Comparison of ENCODE assay signal across 20 cellular contexts in genomic region chr10:89238956-89239713, GRCh38. TPM values are rescaled to one million over a fixed set of nuclear protein-coding genes. Genes with fewer than 3 reads are reported as not detected.
DNase-seq lines count a peak whose midpoint lies in the region; ATAC-seq, FAIRE-seq and TF ChIP-seq lines count a peak whose summit lies in the region.
"Had no signal": no experiment of that assay in that cellular context is flagged by ENCODE, and none has a peak within 500 bp of the region (broad histone marks: within the 10 kb centered on the region; RNA-seq: fewer than 3 reads in every experiment).

No MANE protein-coding gene starts in this region.

- intact Hi-C loops in Right ventricle myocardium inferior (cut with DNase I): no loop called here
- intact Hi-C loops in cardiac septum (cut with DNase I): no loop called here
- intact Hi-C loops in K562 (cut with micrococcal nuclease): no loop called here
- intact Hi-C loops in left ventricle myocardium superior (cut with micrococcal nuclease): no loop called here
- intact Hi-C loops in transverse colon (cut with DNase I; ENCODE audit: low total_unique reads): no loop called here

- H3K9ac ChIP-seq in K562 (ENCODE audit: insufficient read depth in 1 of 2, low read depth in 2 of 2, low read length in 2 of 2) (no peak overlapping the region), subcutaneous abdominal adipose tissue (ENCODE audit: low read length in 5 of 5) (no peak overlapping the region)
- H3K9ac ChIP-seq: GM23248, KMS-11 had no signal

- H3K27me3 ChIP-seq in K562 (ENCODE audit: control insufficient read depth in 2 of 2, insufficient read depth in 2 of 2, low read length in 2 of 2) (no peaks in the 10 kb centered on the region), subcutaneous abdominal adipose tissue (ENCODE audit: control insufficient read depth in 5 of 5, insufficient read depth in 4 of 5, low read length in 5 of 5) (no peaks in the 10 kb centered on the region), transverse colon (no peaks in the 10 kb centered on the region), SJCRH30 (no peaks in the 10 kb centered on the region)
- H3K27me3 ChIP-seq: Peyer's patch had no signal

- no peaks in the 10 kb centered on the region for H3K79me2 ChIP-seq in K562 (ENCODE audit: control insufficient read depth, insufficient read depth, low read length)

- TF ChIP-seq CTCF in K562 (IDR thresholded peaks at IDR 0.05 in 2 of 3, conservative IDR thresholded peaks at IDR 0.05 in 1 of 3; ENCODE audit: insufficient read depth in 2 of 3, low read depth in 1 of 3, low read length in 3 of 3) (no peak), transverse colon (IDR thresholded peaks at IDR 0.05) (no peak)

- TF ChIP-seq POLR2A in K562 (conservative IDR thresholded peaks at IDR 0.05): no peak
- TF ChIP-seq POLR2A in transverse colon (IDR thresholded peaks at IDR 0.05): no peak

- BruUV-seq in K562 (replicated peaks; lab: Mats Ljungman, UMichigan): no TSS peak

- H3K27ac ChIP-seq in K562 (ENCODE audit: extremely low read depth, low read depth, low read length) (no peak overlapping the region), subcutaneous abdominal adipose tissue (ENCODE audit: low read depth, low read length) (peak overlapping the region; percentile 18), transverse colon (no peak overlapping the region), SJCRH30 (no peak overlapping the region)
- H3K27ac ChIP-seq: GM23248, KMS-11, Peyer's patch had no signal

- no peak for TF ChIP-seq RAD21 in K562 (CRISPR knock-in tag; conservative IDR thresholded peaks at IDR 0.05 in 1 of 2, IDR thresholded peaks at IDR 0.05 in 1 of 2)

- H3K4me3 ChIP-seq in K562: no peak overlapping the region
- H3K4me3 ChIP-seq in subcutaneous abdominal adipose tissue (ENCODE audit: low read depth in 1 of 5, low read length in 5 of 5): no peak overlapping the region
- H3K4me3 ChIP-seq in transverse colon: no peak overlapping the region
- H3K4me3 ChIP-seq in SJCRH30: no peak overlapping the region
- H3K4me3 ChIP-seq: GM23248, Peyer's patch had no signal

- no peak for FAIRE-seq in K562 (lab: Jason Lieb, UNC)
- FAIRE-seq: GM12892 had no signal

- H3K4me1 ChIP-seq in K562 (replicated peaks in 1 of 2; ENCODE audit: control insufficient read depth in 2 of 2, insufficient read depth in 2 of 2, low read length in 2 of 2) (no peaks in the 10 kb centered on the region; a peak in 1 of 5 replicates), subcutaneous abdominal adipose tissue (ENCODE audit: control insufficient read depth in 5 of 5, insufficient read depth in 5 of 5, low read length in 5 of 5) (peaks cover 19 to 58% (median 53%) of the 10 kb centered on the region in 5 donors), transverse colon (peaks cover 0 to 14% (median 5%) of the 10 kb centered on the region in 4 donors), SJCRH30 (peaks cover 6% of the 10 kb centered on the region)

- POLR2A ChIA-PET in K562 (lab: Yijun Ruan, JAX): no interaction called here

- no peak for TF ChIP-seq EP300 in K562 (IDR thresholded peaks at IDR 0.05; ENCODE audit: low read length)
- TF ChIP-seq EP300 in transverse colon (IDR thresholded peaks at IDR 0.05; ENCODE audit: low read depth): no peak

- ATAC-seq in Right ventricle myocardium inferior (peak; percentile 81), K562 (peak; percentile 34; the same call in 1 of the 3 replicates), left ventricle myocardium superior (peak; percentile 86)

- no peak overlapping the region for H3K4me2 ChIP-seq in K562 (ENCODE audit: insufficient read depth, low read length)
- H3K4me2 ChIP-seq: KMS-11 had no signal

- no peak for DNase-seq in Right ventricle myocardium inferior (ENCODE audit: missing footprints)
- DNase-seq in cardiac septum (ENCODE audit: low spot score): no peak
- no peak for DNase-seq in K562 (ENCODE audit: extremely low read depth in 1 of 4, low spot score in 3 of 4)
- DNase-seq in left ventricle myocardium superior: no peak
- no peak for DNase-seq in activated T-cell treated with anti-CD3 and anti-CD28 coated beads for 4 hours
- DNase-seq in transverse colon: no peak
- DNase-seq in SJCRH30: no peak
- DNase-seq: 8988T, C1 segment of cervical spinal cord, COR-L47, DMS153, GM23248, NCI-H1105, NCI-H1694 treated with DMSO at 0.1 percent for 48 hours, SHP77 treated with DMSO at 0.1 percent for 48 hours had no signal

- H4K20me1 ChIP-seq in K562 (replicated peaks; ENCODE audit: control insufficient read depth, insufficient read depth, low read length): no peaks in the 10 kb centered on the region

- H3K9me1 ChIP-seq in K562 (ENCODE audit: control insufficient read depth, insufficient read depth, low read length): no peaks in the 10 kb centered on the region

- WGBS in K562 (ENCODE audit: insufficient coverage, low coverage, missing lambda C conversion rate): 0% methylated on average over 6 of the region's 6 CpGs
- 86 to 100% methylated on average over 1 to 6 of the region's 6 CpGs for WGBS in transverse colon (ENCODE audit: low coverage in 1 of 2), 2 donors

- H3K9me3 ChIP-seq in K562 (replicated peaks; ENCODE audit: control insufficient read depth, insufficient read depth, low read depth, low read length): no peaks in the 10 kb centered on the region
- H3K9me3 ChIP-seq in subcutaneous abdominal adipose tissue (ENCODE audit: control insufficient read depth in 5 of 5, low read length in 5 of 5): no peaks in the 10 kb centered on the region
- no peaks in the 10 kb centered on the region for H3K9me3 ChIP-seq in transverse colon
- no peaks in the 10 kb centered on the region for H3K9me3 ChIP-seq in SJCRH30 (replicated peaks)
- H3K9me3 ChIP-seq: Peyer's patch had no signal

- no peak overlapping the region for H2AFZ ChIP-seq in K562 (ENCODE audit: low read depth, low read length)
- H2AFZ ChIP-seq: GM23248 had no signal

- H3K36me3 ChIP-seq in K562 (ENCODE audit: control insufficient read depth, insufficient read depth, low read length): no peaks in the 10 kb centered on the region
- H3K36me3 ChIP-seq in subcutaneous abdominal adipose tissue (ENCODE audit: control insufficient read depth in 5 of 5, insufficient read depth in 5 of 5, low read length in 5 of 5): peaks cover 6 to 13% (median 9%) of the 10 kb centered on the region in 5 donors
- no peaks in the 10 kb centered on the region for H3K36me3 ChIP-seq in transverse colon
- no peaks in the 10 kb centered on the region for H3K36me3 ChIP-seq in SJCRH30

- in situ Hi-C loops in K562 (cut with MboI) (no loop called here), transverse colon (cut with MboI; ENCODE audit: low pct_ligation_motif_present in 1 of 4, low pct_unique_long_range_greater_than_20kb in 1 of 4, low sequenced_read_pairs in 3 of 4) (no loop called here)

- CTCF ChIA-PET in K562 (lab: Yijun Ruan, JAX; ENCODE audit: low intra/inter-chr PET ratio): no interaction called here

TF ChIP-seq in K562, 482 proteins besides CTCF, POLR2A, EP300 and RAD21 (continues in another document):
- no peak for TF ChIP-seq PCBP2 (IDR thresholded peaks at IDR 0.05; ENCODE audit: low read depth, low read length, poor library complexity, severe bottlenecking)

RNA-seq across cellular contexts. Expression of gene LIPA, which starts 12.4 kb away (rescaled TPM):
- total RNA-seq in Right ventricle myocardium inferior (19.3 TPM), cardiac septum (16.0 TPM), K562 (2014; rRNA removed) (0.08 and 0.09 TPM in 2 replicates), K562 (2014; rRNA removed; fragmentation: Illumina TruSeq; extraction: Trizol) (0.19 and 0.40 TPM in 2 replicates), K562 (2015; rRNA removed; fragmentation: Illumina TruSeq; extraction: Trizol) (0.15 TPM in 1 of 2 replicates, not detected in the other), K562 (2021) (0.29 and 0.45 TPM in 2 replicates), left ventricle myocardium superior (16.5 TPM), transverse colon (10 to 100 TPM in 3 of 4 donors, 1 to 10 TPM in 1; 3.6 to 23.8 (median 12.1) TPM)
- total RNA-seq in K562 (2011; cell fraction: chromatin; rRNA removed; ENCODE audit: low replicate concordance): not detected in 2 replicates
- total RNA-seq in K562 (2011; cell fraction: nucleolus; rRNA removed): not detected in 2 replicates
- 0.73 TPM in 1 of 2 replicates, not detected in the other for total RNA-seq in K562 (2011; cell fraction: nucleoplasm; rRNA removed)
- polyA plus RNA-seq in K562 (2011; rRNA removed) (0.07 TPM in 1 of 2 replicates, not detected in the other), K562 (2014; fragmentation: Illumina TruSeq; extraction: Trizol) (0.06 and 0.16 TPM in 2 replicates), K562 (2014; fragmentation: Nextera tagmentation; extraction: Ambion mirVana) (under 1 TPM; 0.13 to 0.20 TPM), K562 (2014; rRNA removed) (0.12 TPM in 1 of 2 replicates, not detected in the other)
- polyA plus RNA-seq in K562 (2011; cell fraction: cytosol; rRNA removed): 0.01 TPM in 1 of 2 replicates, not detected in the other
- 0.13 TPM in 1 of 2 replicates, not detected in the other for polyA plus RNA-seq in K562 (2011; cell fraction: nucleus; rRNA removed)
- 0.13 and 0.25 TPM in 2 replicates for polyA plus RNA-seq in K562 (2012)
- polyA minus RNA-seq in K562 (2011; rRNA and poly(A)+ RNA removed): not detected in 2 replicates
- polyA minus RNA-seq in K562 (2011; cell fraction: cytosol; rRNA and poly(A)+ RNA removed): not detected in 2 replicates
- not detected in 2 replicates for polyA minus RNA-seq in K562 (2011; cell fraction: nucleus; rRNA and poly(A)+ RNA removed)
- total RNA-seq in SJCRH30 (2014; rRNA removed; shearing (Covaris generic)): 14.5 and 14.6 TPM in 2 replicates

RNA-seq across cellular contexts. Expression of gene CH25H, which starts 32.0 kb away (rescaled TPM):
- total RNA-seq in Right ventricle myocardium inferior (0.14 TPM), cardiac septum (1.00 TPM), K562 (2014; rRNA removed) (not detected in 2 replicates), K562 (2014; rRNA removed; fragmentation: Illumina TruSeq; extraction: Trizol) (not detected in 2 replicates), K562 (2015; rRNA removed; fragmentation: Illumina TruSeq; extraction: Trizol) (not detected in 2 replicates), K562 (2021) (not detected in 2 replicates), left ventricle myocardium superior (0.25 TPM), transverse colon (1 to 10 TPM in 2 of 4 donors, not detected in 2; 1.1 to 2.1 TPM)
- total RNA-seq in K562 (2011; cell fraction: chromatin; rRNA removed; ENCODE audit: low replicate concordance): not detected in 2 replicates
- total RNA-seq in K562 (2011; cell fraction: nucleolus; rRNA removed): not detected in 2 replicates
- total RNA-seq in K562 (2011; cell fraction: nucleoplasm; rRNA removed): not detected in 2 replicates
- polyA plus RNA-seq in K562 (2011; rRNA removed) (not detected in 2 replicates), K562 (2014; fragmentation: Illumina TruSeq; extraction: Trizol) (not detected in 2 replicates), K562 (2014; fragmentation: Nextera tagmentation; extraction: Ambion mirVana) (not detected), K562 (2014; rRNA removed) (not detected in 2 replicates)
- polyA plus RNA-seq in K562 (2011; cell fraction: cytosol; rRNA removed): not detected in 2 replicates
- polyA plus RNA-seq in K562 (2011; cell fraction: nucleus; rRNA removed): 0.07 TPM in 1 of 2 replicates, not detected in the other
- 0.05 TPM in 1 of 2 replicates, not detected in the other for polyA plus RNA-seq in K562 (2012)
- not detected in 2 replicates for polyA minus RNA-seq in K562 (2011; rRNA and poly(A)+ RNA removed)
- polyA minus RNA-seq in K562 (2011; cell fraction: cytosol; rRNA and poly(A)+ RNA removed): not detected in 2 replicates
- not detected in 2 replicates for polyA minus RNA-seq in K562 (2011; cell fraction: nucleus; rRNA and poly(A)+ RNA removed)
- 0.22 TPM in 1 of 2 replicates, not detected in the other for total RNA-seq in SJCRH30 (2014; rRNA removed; shearing (Covaris generic))
- total RNA-seq: MCF 10A had no signal

Comparison
In these comparisons a context has a peak if more than half of its experiments do, and no peak if none do; other contexts are left out.
1. ATAC-seq: peak in every context shown above with its lines; median percentile 86 in left ventricle myocardium superior; 81 in Right ventricle myocardium inferior; 34 in K562.